13 cellular contexts compared by ENCODE assay signal in genomic region chr6:30836431-30836866, GRCh38. TPM values are rescaled to one million over a fixed set of nuclear protein-coding genes. Genes with fewer than 3 reads are reported as not detected.
A peak's percentile ranks its signal among the peaks of the same experiment; 100 is the strongest.
DNase-seq lines count a peak whose midpoint lies in the region; ATAC-seq, FAIRE-seq and TF ChIP-seq lines count a peak whose summit lies in the region.
"Had no signal": no experiment of that assay in that cellular context is flagged by ENCODE, and none has a peak within 500 bp of the region (broad histone marks: within the 10 kb centered on the region; RNA-seq: fewer than 3 reads in every experiment).

No MANE protein-coding gene starts in this region.

- no peak overlapping the region for H3K4me3 Mint-ChIP-seq in stimulated activated naive B cell treated with anti-CD40 and anti-IgM and Interleukin-4, amounts not matched to agents 10 μg/mL and 1 μg/mL and 100 μg/mL, for 72 hours

- H2AFZ ChIP-seq in K562 (ENCODE audit: low read depth, low read length): no peak overlapping the region

- POLR2A ChIA-PET in K562 (lab: Yijun Ruan, JAX): interaction anchor here (0.9 to 2.6 kb wide), 4 partner anchors 9 to 47 kb away, joined by 4 to 9 read pairs (median 5); no protein-coding TSS in a partner anchor

- H3K27ac ChIP-seq in K562 (ENCODE audit: extremely low read depth, low read depth, low read length) (no peak overlapping the region), right atrium auricular region (peak overlapping the region; percentile 18 to 78)
- H3K27ac ChIP-seq: adrenal gland had no signal

- H3K4me3 ChIP-seq in K562 (no peak overlapping the region), right atrium auricular region (no peak overlapping the region)
- H3K4me3 ChIP-seq: adrenal gland, GM12878 had no signal

- WGBS in K562 (ENCODE audit: insufficient coverage, low coverage, missing lambda C conversion rate): 100% methylated on average over 1 of the region's 1 CpG

- no peaks in the 10 kb centered on the region for H3K27me3 ChIP-seq in K562 (ENCODE audit: control insufficient read depth in 2 of 2, insufficient read depth in 2 of 2, low read length in 2 of 2)
- H3K27me3 ChIP-seq in right atrium auricular region: no peaks in the 10 kb centered on the region
- H3K27me3 ChIP-seq: adrenal gland had no signal

- no peaks in the 10 kb centered on the region for H3K9me3 Mint-ChIP-seq in stimulated activated naive B cell treated with anti-CD40 and anti-IgM and Interleukin-4, amounts not matched to agents 10 μg/mL and 1 μg/mL and 100 μg/mL, for 72 hours

- FAIRE-seq in K562 (lab: Jason Lieb, UNC) (peak; percentile 23), GM19239 (lab: Jason Lieb, UNC) (no peak)
- FAIRE-seq: GM12878, TTC549 had no signal

- no peaks in the 10 kb centered on the region for H3K36me3 ChIP-seq in K562 (ENCODE audit: control insufficient read depth, insufficient read depth, low read length)
- H3K36me3 ChIP-seq in right atrium auricular region: no peaks in the 10 kb centered on the region
- H3K36me3 ChIP-seq: adrenal gland had no signal

- no peak overlapping the region for H3K4me2 ChIP-seq in K562 (ENCODE audit: insufficient read depth, low read length)

- peaks cover 5 to 32% of the 10 kb centered on the region in 2 donors for H3K4me1 Mint-ChIP-seq in stimulated activated naive B cell treated with anti-CD40 and anti-IgM and Interleukin-4, amounts not matched to agents 10 μg/mL and 1 μg/mL and 100 μg/mL, for 72 hours

- peaks cover 23 to 24% of the 10 kb centered on the region in 2 experiments; a peak in 4 of 5 replicates for H3K4me1 ChIP-seq in K562 (replicated peaks in 1 of 2; ENCODE audit: control insufficient read depth in 2 of 2, insufficient read depth in 2 of 2, low read length in 2 of 2)
- H3K4me1 ChIP-seq in right atrium auricular region: peaks cover 0 to 33% of the 10 kb centered on the region in 2 donors

- no peak for TF ChIP-seq POLR2A in K562 (conservative IDR thresholded peaks at IDR 0.05)

- in situ Hi-C loops in K562 (cut with MboI): loop anchor here (5.0 kb wide), 1 partner anchor 36 kb away; no protein-coding TSS in a partner anchor

- no TSS peak for BruUV-seq in K562 (replicated peaks; lab: Mats Ljungman, UMichigan)

- H3K36me3 Mint-ChIP-seq in stimulated activated naive B cell treated with anti-CD40 and anti-IgM and Interleukin-4, amounts not matched to agents 10 μg/mL and 1 μg/mL and 100 μg/mL, for 72 hours: no peaks in the 10 kb centered on the region

- no peaks in the 10 kb centered on the region for H3K27me3 Mint-ChIP-seq in stimulated activated naive B cell treated with anti-CD40 and anti-IgM and Interleukin-4, amounts not matched to agents 10 μg/mL and 1 μg/mL and 100 μg/mL, for 72 hours

- DNase-seq in GM03348 (ENCODE audit: low spot score) (peak; percentile 75), K562 (ENCODE audit: extremely low read depth in 1 of 4, low spot score in 3 of 4) (no peak), right atrium auricular region (ENCODE audit: low spot score) (peak; percentile 74), stromal cell of bone marrow (ENCODE audit: low read depth) (peak; percentile 74), GM19239 (ENCODE audit: insufficient read length, low spot score) (no peak), SK-N-DZ (ENCODE audit: low spot score) (no peak)
- DNase-seq in stimulated activated naive B cell treated with anti-CD40 and anti-IgM and Interleukin-4, amounts not matched to agents 10 μg/mL and 1 μg/mL and 100 μg/mL, for 72 hours: no peak
- DNase-seq: COR-L47, RPMI8226 had no signal

- no peak overlapping the region for H3K9ac ChIP-seq in K562 (ENCODE audit: insufficient read depth in 1 of 2, low read depth in 2 of 2, low read length in 2 of 2)

- H3K27ac Mint-ChIP-seq in stimulated activated naive B cell treated with anti-CD40 and anti-IgM and Interleukin-4, amounts not matched to agents 10 μg/mL and 1 μg/mL and 100 μg/mL, for 72 hours: no peak overlapping the region

- no peak for ATAC-seq in K562
- no peak for ATAC-seq in stimulated activated naive B cell treated with anti-CD40 and anti-IgM and Interleukin-4, amounts not matched to agents 10 μg/mL and 1 μg/mL and 100 μg/mL, for 72 hours (replicated peaks)
- no peak for ATAC-seq in GM21423 (IDR thresholded peaks at IDR 0.05; ENCODE audit: unreplicated experiment)
- ATAC-seq: GM12878 had no signal

- no peaks in the 10 kb centered on the region for H3K9me1 ChIP-seq in K562 (ENCODE audit: control insufficient read depth, insufficient read depth, low read length)

- no peaks in the 10 kb centered on the region for H4K20me1 ChIP-seq in K562 (replicated peaks; ENCODE audit: control insufficient read depth, insufficient read depth, low read length)

- no peak for TF ChIP-seq CTCF in K562 (IDR thresholded peaks at IDR 0.05 in 2 of 3, conservative IDR thresholded peaks at IDR 0.05 in 1 of 3; ENCODE audit: insufficient read depth in 2 of 3, low read depth in 1 of 3, low read length in 3 of 3)
- no peak for TF ChIP-seq CTCF in right atrium auricular region (IDR thresholded peaks at IDR 0.05)

- TF ChIP-seq RAD21 in K562 (CRISPR knock-in tag; conservative IDR thresholded peaks at IDR 0.05 in 1 of 2, IDR thresholded peaks at IDR 0.05 in 1 of 2): no peak

- H3K79me2 ChIP-seq in K562 (ENCODE audit: control insufficient read depth, insufficient read depth, low read length): no peaks in the 10 kb centered on the region

- CTCF ChIA-PET in K562 (lab: Yijun Ruan, JAX; ENCODE audit: low intra/inter-chr PET ratio): no interaction called here

- TF ChIP-seq EP300 in K562 (IDR thresholded peaks at IDR 0.05; ENCODE audit: low read length): no peak

- no peaks in the 10 kb centered on the region for H3K9me3 ChIP-seq in K562 (replicated peaks; ENCODE audit: control insufficient read depth, insufficient read depth, low read depth, low read length)
- no peaks in the 10 kb centered on the region for H3K9me3 ChIP-seq in right atrium auricular region
- H3K9me3 ChIP-seq: adrenal gland had no signal

- intact Hi-C loops in K562 (cut with micrococcal nuclease): no loop called here

TF ChIP-seq in K562, 482 proteins besides CTCF, POLR2A, EP300 and RAD21 (continues in another document):
- TF ChIP-seq HMGN3 (IDR thresholded peaks at IDR 0.05; ENCODE audit: borderline replicate concordance, extremely low read depth, insufficient read length, low read depth, low read length): no peak
- no peak for TF ChIP-seq LEF1 (IDR thresholded peaks at IDR 0.05)
- TF ChIP-seq ZFP30 (CRISPR knock-in tag; IDR thresholded peaks at IDR 0.05; ENCODE audit: borderline replicate concordance): no peak
- TF ChIP-seq ARID4B (CRISPR knock-in tag; IDR thresholded peaks at IDR 0.05): no peak
- no peak for TF ChIP-seq ZNF644 (tag; IDR thresholded peaks at IDR 0.05; ENCODE audit: low read depth)

RNA-seq across cellular contexts. Expression of gene DDR1, which starts 47.9 kb away (rescaled TPM):
- 77.6 and 145 TPM in 2 replicates for total RNA-seq in K562 (2011; cell fraction: chromatin; rRNA removed; ENCODE audit: low replicate concordance)
- 121 and 123 TPM in 2 replicates for total RNA-seq in K562 (2011; cell fraction: nucleolus; rRNA removed)
- 99.0 and 108 TPM in 2 replicates for total RNA-seq in K562 (2011; cell fraction: nucleoplasm; rRNA removed)
- total RNA-seq in K562 (2014; rRNA removed) (19.9 and 27.1 TPM in 2 replicates), K562 (2014; rRNA removed; fragmentation: Illumina TruSeq; extraction: Trizol) (10.5 and 12.2 TPM in 2 replicates), K562 (2015; rRNA removed; fragmentation: Illumina TruSeq; extraction: Trizol) (10.0 and 11.1 TPM in 2 replicates), K562 (2021) (42.9 and 44.6 TPM in 2 replicates), right atrium auricular region (100 to 1,000 TPM in 1 of 2 donors, 10 to 100 TPM in 1; 61.7 to 106 TPM)
- polyA plus RNA-seq in K562 (2011; rRNA removed) (11.2 and 19.0 TPM in 2 replicates), K562 (2014; fragmentation: Illumina TruSeq; extraction: Trizol) (16.0 and 19.8 TPM in 2 replicates), K562 (2014; fragmentation: Nextera tagmentation; extraction: Ambion mirVana) (1 to 10 TPM; 1.4 to 1.6 TPM), K562 (2014; rRNA removed) (19.3 and 20.2 TPM in 2 replicates)
- polyA plus RNA-seq in K562 (2011; cell fraction: cytosol; rRNA removed): 17.3 and 19.2 TPM in 2 replicates
- 47.9 and 67.4 TPM in 2 replicates for polyA plus RNA-seq in K562 (2011; cell fraction: nucleus; rRNA removed)
- 25.5 and 32.6 TPM in 2 replicates for polyA plus RNA-seq in K562 (2012)
- polyA minus RNA-seq in K562 (2011; rRNA and poly(A)+ RNA removed): 16.3 and 21.0 TPM in 2 replicates
- 26.3 and 45.5 TPM in 2 replicates for polyA minus RNA-seq in K562 (2011; cell fraction: cytosol; rRNA and poly(A)+ RNA removed)
- polyA minus RNA-seq in K562 (2011; cell fraction: nucleus; rRNA and poly(A)+ RNA removed): 27.9 and 41.7 TPM in 2 replicates
- 14.3 and 120 TPM in 2 replicates for polyA plus RNA-seq in SK-N-DZ (2014; cell fraction: cytosol; rRNA removed)
- polyA plus RNA-seq in SK-N-DZ (2014; cell fraction: nucleus; rRNA removed): 20.8 and 26.1 TPM in 2 replicates

Comparison
In these comparisons a context has a peak if more than half of its experiments do, and no peak if none do; other contexts are left out.
1. DNase-seq: peak in GM03348 (single experiment), right atrium auricular region (single experiment) and stromal cell of bone marrow (single experiment); none in K562 (0 of 4), stimulated activated naive B cell treated with anti-CD40 and anti-IgM and Interleukin-4, amounts not matched to agents 10 μg/mL and 1 μg/mL and 100 μg/mL, for 72 hours (single experiment), GM19239 (single experiment) and SK-N-DZ (single experiment).